ENCODE assay signal across 8 cellular contexts in genomic region chr22:31970490-31971444, GRCh38. TPM values are rescaled to one million over a fixed set of nuclear protein-coding genes. Genes with fewer than 3 reads are reported as not detected.
DNase-seq lines count a peak whose midpoint lies in the region; ATAC-seq and TF ChIP-seq lines count a peak whose summit lies in the region.

No MANE protein-coding gene starts in this region.

- 10 to 26% methylated on average over 27 to 54 of the region's 55 CpGs for WGBS in testis, 2 donors

- H3K9me3 ChIP-seq in CD4-positive, alpha-beta T cell (ENCODE audit: control insufficient read depth, low read length), result no peaks in the 10 kb centered on the region
- H3K9me3 ChIP-seq in Loucy (ENCODE audit: insufficient read depth, low read depth, low read length) (no peaks in the 10 kb centered on the region), SK-N-MC (ENCODE audit: low read depth, low read length) (no peaks in the 10 kb centered on the region), osteoblast (ENCODE audit: low read depth, low read length) (no peaks in the 10 kb centered on the region), testis (no peaks in the 10 kb centered on the region)

- H3K27ac Mint-ChIP-seq in CD4-positive, alpha-beta T cell, result peak overlapping the region; percentile 3

- peaks cover 3% of the 10 kb centered on the region for H3K4me1 ChIP-seq in Loucy (ENCODE audit: insufficient read depth, low read length, poor library complexity, severe bottlenecking)
- H3K4me1 ChIP-seq in osteoblast (ENCODE audit: insufficient read depth, low read length), result peaks cover 5% of the 10 kb centered on the region
- H3K4me1 ChIP-seq in testis, result peaks cover 4% of the 10 kb centered on the region

- H3K27ac ChIP-seq in CD4-positive, alpha-beta T cell (ENCODE audit: low read depth, low read length), result no peak overlapping the region
- no peak overlapping the region for H3K27ac ChIP-seq in SK-N-MC
- H3K27ac ChIP-seq in osteoblast (ENCODE audit: low read depth, low read length), result no peak overlapping the region
- no peak overlapping the region for H3K27ac ChIP-seq in testis

- H3K36me3 Mint-ChIP-seq in CD4-positive, alpha-beta T cell (ENCODE audit: low read depth), result no peaks in the 10 kb centered on the region

- peak overlapping the region; percentile 63 for H3K4me3 ChIP-seq in Loucy (ENCODE audit: low read length, poor library complexity, severe bottlenecking)
- H3K4me3 ChIP-seq in SK-N-MC, result peak overlapping the region; percentile 78
- H3K4me3 ChIP-seq in osteoblast (ENCODE audit: insufficient read depth, low read length), result peak overlapping the region; percentile 72
- H3K4me3 ChIP-seq in testis, result peak overlapping the region; percentile 47 to 50

- no peaks in the 10 kb centered on the region for H3K9me3 Mint-ChIP-seq in CD4-positive, alpha-beta T cell

- no peak for TF ChIP-seq POLR2A in testis (IDR thresholded peaks at IDR 0.05)

- H3K27me3 Mint-ChIP-seq in CD4-positive, alpha-beta T cell, result no peaks in the 10 kb centered on the region

- peak; percentile 93 for ATAC-seq in CD4-positive, alpha-beta T cell (ENCODE audit: poor library complexity)
- peak; percentile 44 for ATAC-seq in GM21360 (IDR thresholded peaks at IDR 0.05; ENCODE audit: unreplicated experiment)

- H3K4me1 Mint-ChIP-seq in CD4-positive, alpha-beta T cell (ENCODE audit: low read depth), result peaks cover 13% of the 10 kb centered on the region

- H3K36me3 ChIP-seq in Loucy (ENCODE audit: insufficient read depth, low read length), result no peaks in the 10 kb centered on the region
- H3K36me3 ChIP-seq in SK-N-MC (ENCODE audit: insufficient read depth, low read length), result no peaks in the 10 kb centered on the region
- no peaks in the 10 kb centered on the region for H3K36me3 ChIP-seq in osteoblast (ENCODE audit: insufficient read depth, low read length)
- no peaks in the 10 kb centered on the region for H3K36me3 ChIP-seq in testis (ENCODE audit: low read depth, missing control alignments)

- H3K9ac ChIP-seq in Loucy (ENCODE audit: low read depth, low read length, poor library complexity, severe bottlenecking) (no peak overlapping the region), SK-N-MC (ENCODE audit: insufficient read length) (no peak overlapping the region)

- H3K4me3 Mint-ChIP-seq in CD4-positive, alpha-beta T cell, result peak overlapping the region; percentile 82

- intact Hi-C loops in CD4-positive, alpha-beta T cell (cut with DNase I, micrococcal nuclease), result loop anchor here (1.0 to 10.0 kb wide), 8 partner anchors 26 to 824 kb away; partner anchors contain the start of genes YWHAH (in 2 of the 2), DEPDC5 (in 1 of the 2), PISD (in 1 of the 2) and PRR14L (in 1 of the 2)
- intact Hi-C loops in testis (cut with DNase I; ENCODE audit: low total_unique reads), result no loop called here

- H3K79me2 ChIP-seq in Loucy (ENCODE audit: insufficient read depth, low read length), result no peaks in the 10 kb centered on the region
- H3K79me2 ChIP-seq in osteoblast (ENCODE audit: insufficient read depth, low read length), result no peaks in the 10 kb centered on the region

- H3K9me2 ChIP-seq in Loucy (replicated peaks; ENCODE audit: low read depth, low read length), result no peaks in the 10 kb centered on the region

- H3K4me2 ChIP-seq in Loucy (ENCODE audit: low read depth, low read length, poor library complexity, severe bottlenecking) (peak overlapping the region; percentile 68), osteoblast (ENCODE audit: insufficient read depth, low read length) (peak overlapping the region; percentile 76)

- H4K20me1 ChIP-seq in Loucy (ENCODE audit: insufficient read depth, low read length, poor library complexity, severe bottlenecking), result no peaks in the 10 kb centered on the region
- H4K20me1 ChIP-seq in osteoblast (ENCODE audit: insufficient read depth, low read length), result no peaks in the 10 kb centered on the region

- TF ChIP-seq CTCF in CD4-positive, alpha-beta T cell (IDR thresholded peaks at IDR 0.05), result peak; percentile 90
- peak; percentile 56 for TF ChIP-seq CTCF in Loucy (conservative IDR thresholded peaks at IDR 0.05; ENCODE audit: low read length)
- TF ChIP-seq CTCF in osteoblast (IDR thresholded peaks at IDR 0.05; ENCODE audit: extremely low read depth, low read depth, low read length), result peak; percentile 75
- TF ChIP-seq CTCF in testis (IDR thresholded peaks at IDR 0.05), result peak; percentile 60 to 91 (median 88)

- DNase-seq in CD4-positive, alpha-beta T cell, result peak; percentile 77 to 93 (median 84)
- no peak for DNase-seq in SK-N-MC (ENCODE audit: low read depth, low spot score)
- peak; percentile 79 for DNase-seq in activated naive CD4-positive, alpha-beta T cell treated with anti-CD3 and anti-CD28 coated beads, Interleukin-2, amount 50 U/mL, for 16 hours
- peak; percentile 86 for DNase-seq in glomerular visceral epithelial cell (ENCODE audit: extremely low spot score)
- DNase-seq in osteoblast (ENCODE audit: insufficient read length, low spot score, missing footprints), result peak; percentile 95
- peak; percentile 90 for DNase-seq in testis

- H3K27me3 ChIP-seq in CD4-positive, alpha-beta T cell (ENCODE audit: control insufficient read depth, insufficient read depth, low read length), result no peaks in the 10 kb centered on the region
- no peaks in the 10 kb centered on the region for H3K27me3 ChIP-seq in Loucy (ENCODE audit: insufficient read depth, low read length, poor library complexity, severe bottlenecking)
- H3K27me3 ChIP-seq in osteoblast (ENCODE audit: insufficient read depth, low read length), result no peaks in the 10 kb centered on the region
- H3K27me3 ChIP-seq in testis, result no peaks in the 10 kb centered on the region

- POLR2A ChIA-PET in CD4-positive, alpha-beta T cell (lab: Charles Lee), result interaction anchor here (0.9 to 1.7 kb wide), 8 partner anchors 11 to 309 kb away, joined by 3 to 6 read pairs (median 4); partner anchors contain the start of gene PISD

- no peaks in the 10 kb centered on the region for H3F3A ChIP-seq in Loucy (ENCODE audit: low read depth)

- CTCF ChIA-PET in CD4-positive, alpha-beta T cell (lab: Charles Lee), result interaction anchor here (0.6 to 2.5 kb wide), 27 partner anchors 10 to 505 kb away, joined by 3 to 42 read pairs (median 5); partner anchors contain the start of genes DEPDC5, FBXO7 and PISD

- H2AFZ ChIP-seq in Loucy (ENCODE audit: low read length) (peak overlapping the region; percentile 85), osteoblast (ENCODE audit: low read length) (peak overlapping the region; percentile 88)

RNA-seq across cellular contexts. Expression of gene YWHAH, which starts 26.4 kb away (rescaled TPM):
- 10 to 100 TPM; 24.4 to 26.1 TPM for total RNA-seq in CD4-positive, alpha-beta T cell
- total RNA-seq in osteoblast (146 and 151 TPM in 2 replicates), testis (10 to 100 TPM; 27.2 to 47.6 TPM)
- polyA plus RNA-seq in testis (ENCODE audit: insufficient read depth, low read depth, low replicate concordance), result 48.9 TPM
